In the genomic region with DNA sequence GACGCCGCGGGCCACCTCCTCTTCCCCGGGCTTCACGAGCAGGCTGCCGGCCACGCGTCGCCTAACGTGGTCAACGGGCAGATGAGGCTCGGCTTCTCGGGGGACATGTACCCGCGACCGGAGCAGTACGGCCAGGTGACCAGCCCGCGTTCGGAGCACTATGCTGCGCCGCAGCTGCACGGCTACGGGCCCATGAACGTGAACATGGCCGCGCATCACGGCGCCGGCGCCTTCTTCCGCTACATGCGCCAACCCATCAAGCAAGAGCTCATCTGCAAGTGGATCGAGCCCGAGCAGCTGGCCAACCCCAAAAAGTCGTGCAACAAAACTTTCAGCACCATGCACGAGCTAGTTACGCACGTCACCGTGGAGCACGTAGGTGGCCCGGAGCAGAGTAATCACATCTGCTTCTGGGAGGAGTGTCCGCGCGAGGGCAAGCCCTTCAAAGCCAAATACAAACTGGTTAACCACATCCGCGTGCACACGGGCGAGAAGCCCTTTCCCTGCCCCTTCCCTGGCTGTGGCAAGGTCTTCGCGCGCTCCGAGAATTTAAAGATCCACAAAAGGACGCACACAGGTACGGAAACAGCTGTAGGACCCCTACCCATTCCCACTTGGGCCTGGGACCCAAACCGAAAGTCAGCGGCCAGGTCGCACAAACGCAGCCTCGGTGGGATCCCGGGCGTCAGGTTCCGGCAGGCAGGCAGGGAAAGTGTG, we compare ENCODE assay signal across 8 cellular contexts. TPM values are rescaled to one million over a fixed set of nuclear protein-coding genes. Genes with fewer than 3 reads are reported as not detected.
DNase-seq lines count a peak whose midpoint lies in the region; ATAC-seq and TF ChIP-seq lines count a peak whose summit lies in the region.

No MANE protein-coding gene starts in this region.

- no peaks in the 10 kb centered on the region for H3K36me3 Mint-ChIP-seq in progenitor cell of endocrine pancreas (ENCODE audit: insufficient read depth)

- H3K27ac Mint-ChIP-seq in progenitor cell of endocrine pancreas, result peak overlapping the region; percentile 57

- H3K4me1 Mint-ChIP-seq in progenitor cell of endocrine pancreas (ENCODE audit: low read depth), result peaks cover 9% of the 10 kb centered on the region

- DNase-seq in ELF-1 (ENCODE audit: low read depth, low spot score) (peak; percentile 56), NCI-H510A treated with DMSO at 0.1 percent for 48 hours (lab: John Stamatoyannopoulos, UW) (peak; percentile 54), epidermal melanocyte (ENCODE audit: insufficient read length, low spot score) (peak; percentile 9), progenitor cell of endocrine pancreas (ENCODE audit: low spot score, unreplicated experiment) (no peak), DMS79 (lab: John Stamatoyannopoulos, UW) (no peak), Kasumi-1 (lab: John Stamatoyannopoulos, UW) (no peak), NCI-H1436 (lab: John Stamatoyannopoulos, UW) (no peak)

- no peak for TF ChIP-seq CTCF in progenitor cell of endocrine pancreas (IDR thresholded peaks at IDR 0.05; ENCODE audit: unreplicated experiment)

- H3K27me3 Mint-ChIP-seq in progenitor cell of endocrine pancreas, result peaks cover 91% of the 10 kb centered on the region

- no peak for ATAC-seq in HG02623 (IDR thresholded peaks at IDR 0.05; ENCODE audit: unreplicated experiment)

- H3K9me3 Mint-ChIP-seq in progenitor cell of endocrine pancreas (ENCODE audit: low read depth), result no peaks in the 10 kb centered on the region

- H3K4me3 Mint-ChIP-seq in progenitor cell of endocrine pancreas (ENCODE audit: low read depth), result peak overlapping the region; percentile 7

RNA-seq across cellular contexts. Expression of a gene that starts 1.5 kb away (rescaled TPM):
- 0.40 and 0.77 TPM in 2 replicates for total RNA-seq in progenitor cell of endocrine pancreas

RNA-seq across cellular contexts. Expression of a gene that starts 4.3 kb away (rescaled TPM):
- not detected in 2 replicates for total RNA-seq in progenitor cell of endocrine pancreas

Comparison
In these comparisons a context has a peak if more than half of its experiments do, and no peak if none do; other contexts are left out.
1. DNase-seq: peak in ELF-1 (single experiment), NCI-H510A treated with DMSO at 0.1 percent for 48 hours (single experiment) and epidermal melanocyte (single experiment); none in progenitor cell of endocrine pancreas (single experiment), DMS79 (single experiment), Kasumi-1 (0 of 2) and NCI-H1436 (single experiment).